ENCODE assay signal across 8 cellular contexts in genomic region chr1:32612189-32612881, GRCh38. TPM values are rescaled to one million over a fixed set of nuclear protein-coding genes. Genes with fewer than 3 reads are reported as not detected.
DNase-seq lines count a peak whose midpoint lies in the region; ATAC-seq and TF ChIP-seq lines count a peak whose summit lies in the region.

No MANE protein-coding gene starts in this region.

- TF ChIP-seq POLR2A in body of pancreas (IDR thresholded peaks at IDR 0.05), result peak; percentile 45 to 70 (median 68)

- 4 to 14% methylated on average over 13 to 35 of the region's 35 CpGs for WGBS in body of pancreas, 2 donors

- H3K27ac ChIP-seq in BLaER1 (no peak overlapping the region), body of pancreas (peak overlapping the region in 2 of 4 donors; percentile 14 to 45)

- DNase-seq in M059J (ENCODE audit: low read depth), result peak; percentile 89
- peak; percentile 17 for DNase-seq in T follicular helper cell (ENCODE audit: low read depth)
- DNase-seq in body of pancreas, result peak; percentile 91 to 94 (median 91)
- peak; percentile 8 to 94 (median 80) for DNase-seq in hypothalamus (lab: John Stamatoyannopoulos, UW)
- peak; percentile 89 for DNase-seq in putamen (ENCODE audit: low spot score)

- TF ChIP-seq CTCF in body of pancreas (IDR thresholded peaks at IDR 0.05), result peak in 5 of 7 experiments; percentile 44 to 61 (median 45)

- H3K4me2 ChIP-seq in BLaER1, result peak overlapping the region; percentile 79

- ATAC-seq in GM19438 (IDR thresholded peaks at IDR 0.05; ENCODE audit: low read depth, unreplicated experiment) (peak; percentile 90), body of pancreas (peak; percentile 100), GM18870 (IDR thresholded peaks at IDR 0.05; ENCODE audit: unreplicated experiment) (no peak)

- H3K4me1 ChIP-seq in BLaER1 (peaks cover 10% of the 10 kb centered on the region), body of pancreas (peaks cover 6% of the 10 kb centered on the region)

- H3K9me3 ChIP-seq in BLaER1, result no peaks in the 10 kb centered on the region
- H3K9me3 ChIP-seq in body of pancreas, result no peaks in the 10 kb centered on the region

- H3K9ac ChIP-seq in BLaER1, result 0 out of 2 replicates have a peak overlapping the region, but pooled peaks have one; percentile 34

- H3K36me3 ChIP-seq in BLaER1 (peaks cover under 1% of the 10 kb centered on the region), body of pancreas (replicated peaks in 1 of 2; ENCODE audit: insufficient read depth in 1 of 2, low read depth in 2 of 2) (no peaks in the 10 kb centered on the region)

- no peaks in the 10 kb centered on the region for H4K20me1 ChIP-seq in BLaER1

- H3K27me3 ChIP-seq in BLaER1 (peaks cover 15% of the 10 kb centered on the region), body of pancreas (no peaks in the 10 kb centered on the region)

- H3K4me3 ChIP-seq in BLaER1 (0 out of 2 replicates have a peak overlapping the region, but pooled peaks have one; percentile 38), body of pancreas (peak overlapping the region in 1 of 2 donors; percentile 2)

- intact Hi-C loops in body of pancreas (cut with DNase I), result no loop called here

RNA-seq across cellular contexts. Expression of gene ZBTB8OS, which starts 38.0 kb away (rescaled TPM):
- total RNA-seq in M059J (2014; rRNA removed; shearing (Covaris generic)), result 85.1 and 88.1 TPM in 2 replicates
- total RNA-seq in body of pancreas, result 10 to 100 TPM; 12.5 to 22.7 TPM

RNA-seq across cellular contexts. Expression of gene RBBP4, which starts 38.7 kb away (rescaled TPM):
- total RNA-seq in M059J (2014; rRNA removed; shearing (Covaris generic)), result 182 and 233 TPM in 2 replicates
- total RNA-seq in body of pancreas, result 10 to 100 TPM; 40.2 to 63.8 TPM

Comparison
In these comparisons a context has a peak if more than half of its experiments do, and no peak if none do; other contexts are left out.
1. DNase-seq: peak in every context shown above with its lines; median percentile 91 in body of pancreas; 89 in M059J; 89 in putamen; 80 in hypothalamus; 17 in T follicular helper cell.